Comparison of ENCODE assay signal across 14 cellular contexts in the genomic region with DNA sequence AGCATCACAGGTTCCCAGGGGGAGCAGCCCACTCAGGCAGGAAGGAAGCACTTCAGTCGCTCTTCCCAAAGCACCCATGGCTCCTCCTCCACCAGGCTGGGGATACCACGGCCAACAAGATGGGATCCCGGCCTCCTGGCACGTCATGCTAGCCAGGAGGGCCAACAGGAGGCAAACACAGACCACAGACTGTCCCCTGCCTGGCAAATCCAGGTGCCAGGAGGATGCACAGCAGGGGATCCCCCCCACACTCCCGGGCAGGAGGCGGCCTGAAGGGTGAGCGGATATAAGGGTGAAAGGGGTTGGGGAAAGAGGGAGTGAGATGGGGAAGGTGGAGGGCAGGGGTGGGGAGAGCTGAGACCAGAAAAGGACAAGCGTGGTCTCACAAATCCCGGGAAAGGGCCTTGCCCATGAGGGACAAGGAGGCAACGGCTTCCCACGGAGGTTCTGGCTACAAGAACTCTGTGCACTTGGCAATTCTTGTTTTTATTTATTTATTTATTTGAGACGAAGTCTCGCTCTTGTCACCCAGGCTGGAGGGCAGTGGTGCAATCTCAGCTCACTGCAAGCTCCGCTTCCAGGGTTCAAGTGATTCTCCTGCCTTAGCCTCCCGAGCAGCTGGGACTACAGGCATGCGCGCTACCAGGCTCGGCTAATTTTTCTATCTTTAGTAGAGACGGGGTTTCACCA. TPM values are rescaled to one million over a fixed set of nuclear protein-coding genes. Genes with fewer than 3 reads are reported as not detected.
DNase-seq lines count a peak whose midpoint lies in the region; ATAC-seq and TF ChIP-seq lines count a peak whose summit lies in the region.
"Had no signal": no experiment of that assay in that cellular context is flagged by ENCODE, and none has a peak within 500 bp of the region (broad histone marks: within the 10 kb centered on the region; RNA-seq: fewer than 3 reads in every experiment).

No MANE protein-coding gene starts in this region.

- H3K4me1 Mint-ChIP-seq in activated B cell treated with CpG ODN at 0.5 μM for 24 hours, result peaks cover 65% of the 10 kb centered on the region

- H3K27me3 ChIP-seq in right cardiac atrium (ENCODE audit: control insufficient read depth, insufficient read depth) (no peaks in the 10 kb centered on the region), stomach (no peaks in the 10 kb centered on the region), adrenal gland (no peaks in the 10 kb centered on the region)

- H3K36me3 Mint-ChIP-seq in activated B cell treated with CpG ODN at 0.5 μM for 24 hours (ENCODE audit: low read depth), result no peaks in the 10 kb centered on the region
- H3K36me3 Mint-ChIP-seq: stimulated activated effector memory CD8-positive, alpha-beta T cell treated with anti-CD3 and anti-CD28 coated beads, Interleukin-12 subunit alpha, Interleukin-12 subunit beta, amount 100 ng/mL, for 72 hours had no signal

- no peak overlapping the region for H3K27ac Mint-ChIP-seq in activated B cell treated with CpG ODN at 0.5 μM for 24 hours
- H3K27ac Mint-ChIP-seq: activated CD4-positive, alpha-beta T cell treated with anti-CD3 and anti-CD28 coated beads for 36 hours; activated T-helper 17 cell treated with anti-CD3 and anti-CD28 coated beads, Interleukin-2, amount 50 U/mL, for 72 hours; stimulated activated effector memory CD8-positive, alpha-beta T cell treated with anti-CD3 and anti-CD28 coated beads, Interleukin-12 subunit alpha, Interleukin-12 subunit beta, amount 100 ng/mL, for 72 hours had no signal

- TF ChIP-seq EP300 in stomach (IDR thresholded peaks at IDR 0.05), result no peak

- H3K4me3 Mint-ChIP-seq in activated B cell treated with CpG ODN at 0.5 μM for 24 hours, result no peak overlapping the region
- H3K4me3 Mint-ChIP-seq: activated CD4-positive, alpha-beta T cell treated with anti-CD3 and anti-CD28 coated beads for 36 hours; neural crest cell; stimulated activated effector memory CD8-positive, alpha-beta T cell treated with anti-CD3 and anti-CD28 coated beads, Interleukin-12 subunit alpha, Interleukin-12 subunit beta, amount 100 ng/mL, for 72 hours had no signal

- H3K36me3 ChIP-seq in stomach (peaks cover 0 to 14% (median 9%) of the 10 kb centered on the region in 4 donors), adrenal gland (replicated peaks in 1 of 2) (no peaks in the 10 kb centered on the region)

- H3K9me3 ChIP-seq in right cardiac atrium (ENCODE audit: control insufficient read depth, low read length) (no peaks in the 10 kb centered on the region), stomach (no peaks in the 10 kb centered on the region), adrenal gland (replicated peaks in 1 of 3) (no peaks in the 10 kb centered on the region)

- ATAC-seq in activated B cell treated with CpG ODN at 0.5 μM for 24 hours (ENCODE audit: low read depth) (no peak), right cardiac atrium (no peak)
- ATAC-seq: activated CD4-positive, alpha-beta T cell treated with anti-CD3 and anti-CD28 coated beads for 36 hours; activated T-helper 17 cell treated with anti-CD3 and anti-CD28 coated beads, Interleukin-2, amount 50 U/mL, for 72 hours; stimulated activated effector memory CD8-positive, alpha-beta T cell treated with anti-CD3 and anti-CD28 coated beads, Interleukin-12 subunit alpha, Interleukin-12 subunit beta, amount 100 ng/mL, for 72 hours had no signal

- no peaks in the 10 kb centered on the region for H3K27me3 Mint-ChIP-seq in activated B cell treated with CpG ODN at 0.5 μM for 24 hours
- H3K27me3 Mint-ChIP-seq: activated T-helper 17 cell treated with anti-CD3 and anti-CD28 coated beads, Interleukin-2, amount 50 U/mL, for 72 hours had no signal

- intact Hi-C loops in activated B cell treated with CpG ODN at 0.5 μM for 24 hours (cut with micrococcal nuclease) (loop anchor here (5.0 to 10.0 kb wide), 2 partner anchors 1190 to 1658 kb away; no protein-coding TSS in a partner anchor), right cardiac atrium (cut with DNase I) (loop anchor here (5.0 to 10.0 kb wide), 5 partner anchors 140 to 248 kb away; no protein-coding TSS in a partner anchor), stomach (cut with DNase I; ENCODE audit: low total_unique reads) (loop anchor here (5.0 to 10.0 kb wide), 2 partner anchors 80 to 143 kb away; no protein-coding TSS in a partner anchor), adrenal gland (cut with DNase I) (loop anchor here (5.0 to 10.0 kb wide), 4 partner anchors 143 to 270 kb away; no protein-coding TSS in a partner anchor)

- H3K27ac ChIP-seq in right cardiac atrium (ENCODE audit: low read length) (peak overlapping the region; percentile 3), stomach (peak overlapping the region in 4 of 5 donors; percentile 72 to 86 (median 80)), adrenal gland (peak overlapping the region in 1 of 5 donors; percentile 88)

- H3K4me3 ChIP-seq in right cardiac atrium (ENCODE audit: low read length) (no peak overlapping the region), stomach (no peak overlapping the region), adrenal gland (no peak overlapping the region)

- CTCF ChIA-PET in activated B cell treated with CpG ODN at 0.5 μM for 24 hours (lab: Charles Lee), result interaction anchor here (0.6 to 4.3 kb wide), 8 partner anchors 104 to 871 kb away, joined by 3 to 38 read pairs (median 6); partner anchors contain the start of gene FAM50B

- POLR2A ChIA-PET in activated B cell treated with CpG ODN at 0.5 μM for 24 hours (lab: Charles Lee), result interaction anchor here (0.6 to 2.1 kb wide), 2 partner anchors 8 to 277 kb away, joined by 3 to 9 read pairs; a partner anchor contains a TSS

- TF ChIP-seq POLR2A in stomach (IDR thresholded peaks at IDR 0.05), result no peak
- TF ChIP-seq POLR2A in adrenal gland (IDR thresholded peaks at IDR 0.05), result no peak

- no peaks in the 10 kb centered on the region for H3K9me3 Mint-ChIP-seq in activated B cell treated with CpG ODN at 0.5 μM for 24 hours
- H3K9me3 Mint-ChIP-seq: activated T-helper 17 cell treated with anti-CD3 and anti-CD28 coated beads, Interleukin-2, amount 50 U/mL, for 72 hours; neural crest cell; stimulated activated effector memory CD8-positive, alpha-beta T cell treated with anti-CD3 and anti-CD28 coated beads, Interleukin-12 subunit alpha, Interleukin-12 subunit beta, amount 100 ng/mL, for 72 hours had no signal

- H3K4me1 ChIP-seq in right cardiac atrium (ENCODE audit: control insufficient read depth, insufficient read depth, low read length) (peaks cover 5% of the 10 kb centered on the region), stomach (peaks cover 83 to 100% (median 91%) of the 10 kb centered on the region in 4 donors), adrenal gland (replicated peaks in 1 of 2) (peaks cover 0 to 39% of the 10 kb centered on the region in 2 donors)

- peak; percentile 79 for DNase-seq in Daoy (ENCODE audit: low read depth)
- peak; percentile 10 for DNase-seq in activated B cell treated with CpG ODN at 0.5 μM for 24 hours
- DNase-seq in right cardiac atrium, result peak in 1 of 3 donors; percentile 41
- DNase-seq in stomach, result no peak
- no peak for DNase-seq in stimulated activated CD4-positive, alpha-beta T cell treated with anti-CD3 and anti-CD28 coated beads, Interleukin-15, amount 100 ng/mL, for 24 hours
- no peak for DNase-seq in kidney tubule cell (ENCODE audit: low spot score)
- DNase-seq in activated T-cell treated with anti-CD3 and anti-CD28 coated beads, Interleukin-2, amount 50 U/mL, for 48 hours, result no peak
- DNase-seq in adrenal gland, result no peak
- DNase-seq: activated CD4-positive, alpha-beta T cell treated with anti-CD3 and anti-CD28 coated beads for 36 hours; COR-L47; NCI-H1092 had no signal

- WGBS in right cardiac atrium, result 75% methylated on average over 19 of the region's 19 CpGs
- 77 to 90% (median 87%) methylated on average over 19 of the region's 19 CpGs for WGBS in stomach, 5 donors
- WGBS in adrenal gland, 4 donors, result 87 to 89% (median 87%) methylated on average over 19 of the region's 19 CpGs

- TF ChIP-seq CTCF in activated B cell treated with CpG ODN at 0.5 μM for 24 hours (IDR thresholded peaks at IDR 0.05) (no peak), stomach (IDR thresholded peaks at IDR 0.05) (no peak), adrenal gland (IDR thresholded peaks at IDR 0.05) (no peak)

RNA-seq across cellular contexts. Expression of gene PXDC1, which starts 7.2 kb away (rescaled TPM):
- total RNA-seq in Daoy (2014; rRNA removed; shearing (Covaris generic)), result 81.8 and 103 TPM in 2 replicates
- total RNA-seq in activated B cell treated with CpG ODN at 0.5 μM for 24 hours (3.8 and 3.9 TPM in 2 replicates), right cardiac atrium (10 to 100 TPM; 18.9 to 43.9 (median 24.1) TPM), stomach (10 to 100 TPM in 4 of 5 donors, 1 to 10 TPM in 1; 1.2 to 90.1 (median 74.1) TPM), adrenal gland (10 to 100 TPM; 15.7 to 46.7 (median 25.9) TPM)
- polyA plus RNA-seq in right cardiac atrium (23.7 TPM), stomach (10 to 100 TPM; 23.2 to 36.8 (median 29.0) TPM), adrenal gland (10 to 100 TPM; 12.9 to 36.3 (median 21.6) TPM)

Comparison
In these comparisons a context has a peak if more than half of its experiments do, and no peak if none do; other contexts are left out.
1. DNase-seq: peak in Daoy (single experiment) and activated B cell treated with CpG ODN at 0.5 μM for 24 hours (single experiment); none in stomach (single experiment), stimulated activated CD4-positive, alpha-beta T cell treated with anti-CD3 and anti-CD28 coated beads, Interleukin-15, amount 100 ng/mL, for 24 hours (single experiment), kidney tubule cell (single experiment), activated T-cell treated with anti-CD3 and anti-CD28 coated beads, Interleukin-2, amount 50 U/mL, for 48 hours (0 of 2) and adrenal gland (0 of 7).